ENCODE assay signal across 19 cellular contexts in genomic region chr17:50381260-50381815, GRCh38. TPM values are rescaled to one million over a fixed set of nuclear protein-coding genes. Genes with fewer than 3 reads are reported as not detected.
DNase-seq lines count a peak whose midpoint lies in the region; ATAC-seq and TF ChIP-seq lines count a peak whose summit lies in the region.
"Had no signal": no experiment of that assay in that cellular context is flagged by ENCODE, and none has a peak within 500 bp of the region (broad histone marks: within the 10 kb centered on the region; RNA-seq: fewer than 3 reads in every experiment).

No MANE protein-coding gene starts in this region.

- H3K9me3 ChIP-seq in Caco-2, result no peaks in the 10 kb centered on the region
- H3K9me3 ChIP-seq in Loucy (ENCODE audit: insufficient read depth, low read depth, low read length), result no peaks in the 10 kb centered on the region

- no peaks in the 10 kb centered on the region for H4K20me1 ChIP-seq in Loucy (ENCODE audit: insufficient read depth, low read length, poor library complexity, severe bottlenecking)

- H3F3A ChIP-seq in Loucy (ENCODE audit: low read depth), result no peaks in the 10 kb centered on the region

- H3K4me3 ChIP-seq in Caco-2 (ENCODE audit: low read depth, low read length) (no peak overlapping the region), Loucy (ENCODE audit: low read length, poor library complexity, severe bottlenecking) (no peak overlapping the region)

- no peak for ATAC-seq in GM18502 (IDR thresholded peaks at IDR 0.05; ENCODE audit: poor library complexity, unreplicated experiment)

- H3K4me1 Mint-ChIP-seq in Caco-2 (ENCODE audit: low read depth, unreplicated experiment) (no peaks in the 10 kb centered on the region), osteocyte (ENCODE audit: unreplicated experiment) (peaks cover 8% of the 10 kb centered on the region)
- H3K4me1 Mint-ChIP-seq: H9 had no signal

- POLR2A ChIA-PET in Caco-2 (lab: Charles Lee), result interaction anchor here (1.0 kb wide), 1 partner anchor 15 kb away, joined by 3 read pairs; no protein-coding TSS in a partner anchor

- H3K36me3 ChIP-seq in Caco-2 (ENCODE audit: control insufficient read depth, insufficient read depth, low read length) (peaks cover 9% of the 10 kb centered on the region), Loucy (ENCODE audit: insufficient read depth, low read length) (peaks cover 71% of the 10 kb centered on the region; the same call in 1 of the 2 replicates)

- peak in 1 of 2 experiments; percentile 1 for TF ChIP-seq CTCF in Caco-2 (IDR thresholded peaks at IDR 0.05; ENCODE audit: insufficient read depth in 1 of 2, low read depth in 1 of 2, low read length in 1 of 2, severe bottlenecking in 1 of 2, unreplicated experiment in 1 of 2)
- 0 out of 2 replicates have a peak, but pooled peaks have one; percentile 3 for TF ChIP-seq CTCF in Loucy (conservative IDR thresholded peaks at IDR 0.05; ENCODE audit: low read length)
- TF ChIP-seq CTCF in VCaP (conservative IDR thresholded peaks at IDR 0.05), result no peak
- TF ChIP-seq CTCF in osteocyte (IDR thresholded peaks at IDR 0.05), result no peak

- H3K27me3 ChIP-seq in Caco-2 (replicated peaks; ENCODE audit: control insufficient read depth, insufficient read depth, low read length) (no peaks in the 10 kb centered on the region), Loucy (ENCODE audit: insufficient read depth, low read length, poor library complexity, severe bottlenecking) (no peaks in the 10 kb centered on the region)

- peak overlapping the region; percentile 70 for H3K27ac ChIP-seq in VCaP
- H3K27ac ChIP-seq: C4-2B had no signal

- no peaks in the 10 kb centered on the region for H3K79me2 ChIP-seq in Loucy (ENCODE audit: insufficient read depth, low read length)

- H3K9me3 Mint-ChIP-seq in Caco-2 (ENCODE audit: unreplicated experiment) (no peaks in the 10 kb centered on the region), osteocyte (ENCODE audit: unreplicated experiment) (no peaks in the 10 kb centered on the region)
- H3K9me3 Mint-ChIP-seq: H9 had no signal

- BruUV-seq in Caco-2 (replicated peaks; lab: Mats Ljungman, UMichigan), result TSS peak; percentile 42

- H3K4me1 ChIP-seq in Caco-2, result no peaks in the 10 kb centered on the region
- no peaks in the 10 kb centered on the region for H3K4me1 ChIP-seq in Loucy (ENCODE audit: insufficient read depth, low read length, poor library complexity, severe bottlenecking)

- intact Hi-C loops in Caco-2 (cut with micrococcal nuclease; ENCODE audit: unreplicated experiment), result no loop called here

- no peak overlapping the region for H3K4me3 Mint-ChIP-seq in Caco-2 (ENCODE audit: unreplicated experiment)
- H3K4me3 Mint-ChIP-seq in osteocyte (ENCODE audit: unreplicated experiment), result no peak overlapping the region
- H3K4me3 Mint-ChIP-seq: H9 had no signal

- H3K36me3 Mint-ChIP-seq in Caco-2 (ENCODE audit: insufficient read depth, unreplicated experiment) (peaks cover 85% of the 10 kb centered on the region), osteocyte (ENCODE audit: unreplicated experiment) (peaks cover 33% of the 10 kb centered on the region)

- no peak overlapping the region for H3K9ac ChIP-seq in Loucy (ENCODE audit: low read depth, low read length, poor library complexity, severe bottlenecking)

- CTCF ChIA-PET in Caco-2 (lab: Charles Lee), result interaction anchor here (0.6 to 3.5 kb wide), 5 partner anchors 15 to 520 kb away, joined by 3 to 17 read pairs (median 3); partner anchors contain the start of gene LRRC59

- DNase-seq in Caco-2, result no peak
- no peak for DNase-seq in osteocyte (ENCODE audit: extremely low spot score, unreplicated experiment)
- DNase-seq in effector CD8-positive, alpha-beta T cell (lab: John Stamatoyannopoulos, UW), result no peak
- no peak for DNase-seq in H4 (ENCODE audit: low spot score)
- DNase-seq: AML-193, DMS 273 treated with DMSO at 0.1 percent for 48 hours, H9, Karpas-422, MM.1S, NCI-H1092, NCI-H146, NCI-H2029 treated with DMSO at 0.1 percent for 48 hours, NCI-H2171, NCI-H526, SHP77 had no signal

- H3K9me2 ChIP-seq in Loucy (replicated peaks; ENCODE audit: low read depth, low read length), result no peaks in the 10 kb centered on the region

- H2AFZ ChIP-seq in Loucy (ENCODE audit: low read length), result no peak overlapping the region

- H3K4me2 ChIP-seq in Loucy (ENCODE audit: low read depth, low read length, poor library complexity, severe bottlenecking), result no peak overlapping the region

- H3K27me3 Mint-ChIP-seq in Caco-2 (ENCODE audit: insufficient read depth, unreplicated experiment) (no peaks in the 10 kb centered on the region), osteocyte (ENCODE audit: unreplicated experiment) (no peaks in the 10 kb centered on the region)

- no peak overlapping the region for H3K27ac Mint-ChIP-seq in Caco-2 (ENCODE audit: unreplicated experiment)
- peak overlapping the region; percentile 7 for H3K27ac Mint-ChIP-seq in osteocyte (ENCODE audit: unreplicated experiment)

RNA-seq across cellular contexts. Expression of gene EME1, which starts 8.3 kb away (rescaled TPM):
- total RNA-seq in Caco-2 (2022) (43.5 and 48.5 TPM in 2 replicates), osteocyte (2.8 and 3.6 TPM in 2 replicates)
- 9.4 and 11.9 TPM in 2 replicates for total RNA-seq in H4 (2014; rRNA removed; shearing (Covaris generic))

RNA-seq across cellular contexts. Expression of gene MRPL27, which starts 8.4 kb away (rescaled TPM):
- total RNA-seq in Caco-2 (2022), result 196 and 203 TPM in 2 replicates
- total RNA-seq in osteocyte, result 54.5 and 59.0 TPM in 2 replicates
- 179 and 180 TPM in 2 replicates for total RNA-seq in H4 (2014; rRNA removed; shearing (Covaris generic))

RNA-seq across cellular contexts. Expression of gene LRRC59, which starts 16.0 kb away (rescaled TPM):
- total RNA-seq in Caco-2 (2022) (324 and 336 TPM in 2 replicates), osteocyte (87.0 and 87.2 TPM in 2 replicates)
- 201 and 234 TPM in 2 replicates for total RNA-seq in H4 (2014; rRNA removed; shearing (Covaris generic))

RNA-seq across cellular contexts. Expression of gene XYLT2, which starts 35.4 kb away (rescaled TPM):
- total RNA-seq in Caco-2 (2022) (72.9 and 75.8 TPM in 2 replicates), osteocyte (31.6 and 32.0 TPM in 2 replicates)
- total RNA-seq in H4 (2014; rRNA removed; shearing (Covaris generic)), result 21.0 and 22.3 TPM in 2 replicates

RNA-seq across cellular contexts. Expression of gene ACSF2, which starts 44.7 kb away (rescaled TPM):
- total RNA-seq in Caco-2 (2022) (135 and 161 TPM in 2 replicates), osteocyte (25.4 and 28.1 TPM in 2 replicates)
- 26.5 and 47.2 TPM in 2 replicates for total RNA-seq in H4 (2014; rRNA removed; shearing (Covaris generic))
